In genomic region chr13:40983269-40983668, GRCh38 we compare ENCODE assay signal across 8 cellular contexts. TPM values are rescaled to one million over a fixed set of nuclear protein-coding genes. Genes with fewer than 3 reads are reported as not detected.
DNase-seq lines count a peak whose midpoint lies in the region; ATAC-seq and TF ChIP-seq lines count a peak whose summit lies in the region.

No MANE protein-coding gene starts in this region.

- H3K36me3 Mint-ChIP-seq in activated naive CD8-positive, alpha-beta T cell, result peaks cover 3% of the 10 kb centered on the region
- peaks cover 5% of the 10 kb centered on the region for H3K36me3 Mint-ChIP-seq in progenitor cell of endocrine pancreas (ENCODE audit: insufficient read depth)

- H3K4me3 ChIP-seq in Jurkat, Clone E6-1 (ENCODE audit: low read length), result peak overlapping the region; percentile 40
- peak overlapping the region in 2 of 8 donors; percentile 50 to 69 for H3K4me3 ChIP-seq in spleen

- intact Hi-C loops in left ventricle myocardium superior (cut with micrococcal nuclease) (no loop called here), spleen (cut with DNase I; ENCODE audit: low total_unique reads) (no loop called here)

- no peaks in the 10 kb centered on the region for H3K9me3 ChIP-seq in spleen

- H3K27me3 ChIP-seq in spleen (replicated peaks in 1 of 7), result no peaks in the 10 kb centered on the region

- H3K27ac Mint-ChIP-seq in activated naive CD8-positive, alpha-beta T cell, result peak overlapping the region; percentile 97
- no peak overlapping the region for H3K27ac Mint-ChIP-seq in progenitor cell of endocrine pancreas

- H3K4me1 Mint-ChIP-seq in activated naive CD8-positive, alpha-beta T cell (ENCODE audit: low read depth), result peaks cover 70% of the 10 kb centered on the region
- H3K4me1 Mint-ChIP-seq in progenitor cell of endocrine pancreas (ENCODE audit: low read depth), result peaks cover 39% of the 10 kb centered on the region

- DNase-seq in Jurkat, Clone E6-1 (ENCODE audit: low read depth, low spot score), result no peak
- DNase-seq in left ventricle myocardium superior, result no peak
- DNase-seq in spleen, result no peak
- DNase-seq in progenitor cell of endocrine pancreas (ENCODE audit: low spot score, unreplicated experiment), result no peak
- DNase-seq in COLO829 (ENCODE audit: low spot score), result no peak
- no peak for DNase-seq in NCI-H2227 (lab: John Stamatoyannopoulos, UW; ENCODE audit: unreplicated experiment)

- H3K27me3 Mint-ChIP-seq in activated naive CD8-positive, alpha-beta T cell, result no peaks in the 10 kb centered on the region
- H3K27me3 Mint-ChIP-seq in progenitor cell of endocrine pancreas, result no peaks in the 10 kb centered on the region

- no peaks in the 10 kb centered on the region for H3K9me3 Mint-ChIP-seq in activated naive CD8-positive, alpha-beta T cell (ENCODE audit: low read depth)
- H3K9me3 Mint-ChIP-seq in progenitor cell of endocrine pancreas (ENCODE audit: low read depth), result no peaks in the 10 kb centered on the region

- 4 to 16% (median 5%) methylated on average over 2 of the region's 2 CpGs for whole genome bisulfite sequencing in spleen, 5 donors

- ATAC-seq in left ventricle myocardium superior (peak; percentile 9), GM19328 (IDR thresholded peaks at IDR 0.05; ENCODE audit: unreplicated experiment) (no peak)

- peak overlapping the region; percentile 76 to 98 (median 94) for H3K27ac ChIP-seq in spleen

- peaks cover 0 to under 1% (median 0%) of the 10 kb centered on the region in 6 donors for H3K36me3 ChIP-seq in spleen

- TF ChIP-seq CTCF in spleen (IDR thresholded peaks at IDR 0.05 in 8 of 11, conservative IDR thresholded peaks at IDR 0.05 in 3 of 11), result no peak
- TF ChIP-seq CTCF in progenitor cell of endocrine pancreas (IDR thresholded peaks at IDR 0.05; ENCODE audit: unreplicated experiment), result no peak

- TF ChIP-seq POLR2A in spleen (IDR thresholded peaks at IDR 0.05), result no peak

- H3K4me1 ChIP-seq in spleen, result peaks cover 40 to 89% (median 71%) of the 10 kb centered on the region in 6 donors

- peak overlapping the region; percentile 97 for H3K4me3 Mint-ChIP-seq in activated naive CD8-positive, alpha-beta T cell
- no peak overlapping the region for H3K4me3 Mint-ChIP-seq in progenitor cell of endocrine pancreas (ENCODE audit: low read depth)

RNA-seq across cellular contexts. Expression of gene ELF1, which starts 35.8 kb away (rescaled TPM):
- 78.5 TPM for polyA plus RNA-seq in Jurkat, Clone E6-1 (2012; ENCODE audit: insufficient read depth, insufficient read length)
- 33.3 TPM for total RNA-seq in left ventricle myocardium superior
- 100 to 1,000 TPM; 107 to 146 (median 124) TPM for total RNA-seq in spleen
- polyA plus RNA-seq in spleen, result 10 to 100 TPM; 18.0 to 33.7 (median 28.3) TPM
- total RNA-seq in progenitor cell of endocrine pancreas, result 87.7 and 89.7 TPM in 2 replicates
